1 cellular context compared by ENCODE assay signal in genomic region chr17:75109407-75110236, GRCh38.
A peak's percentile ranks its signal among the peaks of the same experiment; 100 is the strongest.
TF ChIP-seq lines count a peak whose summit lies in the region.

Gene ARMC7 (plus strand): TSS chr17:75109969. CDS start chr17:75110289, 320 bp downstream.

TF ChIP-seq in HEK293, 187 proteins besides CTCF, POLR2A, EP300 and RAD21 (continued from another document and continues in another):
- TF ChIP-seq SP7 (tag by site-specific recombination; IDR thresholded peaks at IDR 0.05): no peak
- TF ChIP-seq ZNF366 (tag by site-specific recombination; conservative IDR thresholded peaks at IDR 0.05): no peak
- TF ChIP-seq ZNF777 (tag by site-specific recombination; IDR thresholded peaks at IDR 0.05; ENCODE audit: borderline replicate concordance): no peak
- no peak for TF ChIP-seq ZBTB48 (tag by site-specific recombination; IDR thresholded peaks at IDR 0.05)
- no peak for TF ChIP-seq ZNF155 (tag by site-specific recombination; IDR thresholded peaks at IDR 0.05)
- TF ChIP-seq ZNF626 (tag by site-specific recombination; IDR thresholded peaks at IDR 0.05): no peak
- TF ChIP-seq GFI1B (tag by site-specific recombination; IDR thresholded peaks at IDR 0.05): peak; percentile 16; the same call in 1 of the 2 replicates
- peak; percentile 60; the same call in 1 of the 2 replicates for TF ChIP-seq ZBTB20 (tag by site-specific recombination; IDR thresholded peaks at IDR 0.05)
- TF ChIP-seq KLF1 (tag by site-specific recombination; IDR thresholded peaks at IDR 0.05): 0 out of 2 replicates have a peak, but pooled peaks have one; percentile 10
- TF ChIP-seq ZNF561 (tag by site-specific recombination; IDR thresholded peaks at IDR 0.05; ENCODE audit: borderline replicate concordance): peak; percentile 60; the same call in 1 of the 2 replicates
- TF ChIP-seq ZBTB26 (tag by site-specific recombination; optimal IDR thresholded peaks at IDR 0.05): peak; percentile 81
- no peak for TF ChIP-seq ZNF292 (tag by site-specific recombination; IDR thresholded peaks at IDR 0.05; ENCODE audit: borderline replicate concordance, low read depth)
- no peak for TF ChIP-seq ZNF624 (tag by site-specific recombination; IDR thresholded peaks at IDR 0.05)
- no peak for TF ChIP-seq ZNF221 (tag by site-specific recombination; IDR thresholded peaks at IDR 0.05; ENCODE audit: borderline replicate concordance)
- TF ChIP-seq ZNF76 (tag by site-specific recombination; IDR thresholded peaks at IDR 0.05; ENCODE audit: borderline replicate concordance, low read depth): 0 out of 2 replicates have a peak, but pooled peaks have one; percentile 26
- no peak for TF ChIP-seq ZNF530 (tag by site-specific recombination; IDR thresholded peaks at IDR 0.05; ENCODE audit: low read depth)
- 0 out of 2 replicates have a peak, but pooled peaks have one; percentile 14 for TF ChIP-seq ZNF2 (tag by site-specific recombination; IDR thresholded peaks at IDR 0.05)
- no peak for TF ChIP-seq RBAK (tag by site-specific recombination; IDR thresholded peaks at IDR 0.05)
- TF ChIP-seq PRDM10 (tag by site-specific recombination; IDR thresholded peaks at IDR 0.05): peak; percentile 72
- no peak for TF ChIP-seq ZNF792 (tag by site-specific recombination; IDR thresholded peaks at IDR 0.05)
- TF ChIP-seq ZNF692 (tag by site-specific recombination; IDR thresholded peaks at IDR 0.05): no peak
- TF ChIP-seq ZNF362 (tag by site-specific recombination; IDR thresholded peaks at IDR 0.05): no peak
- no peak for TF ChIP-seq ZNF394 (tag by site-specific recombination; IDR thresholded peaks at IDR 0.05; ENCODE audit: borderline replicate concordance)
- TF ChIP-seq ZNF133 (tag by site-specific recombination; IDR thresholded peaks at IDR 0.05): no peak
- TF ChIP-seq ZNF791 (tag by site-specific recombination; IDR thresholded peaks at IDR 0.05): no peak
- TF ChIP-seq, protein P1, sequence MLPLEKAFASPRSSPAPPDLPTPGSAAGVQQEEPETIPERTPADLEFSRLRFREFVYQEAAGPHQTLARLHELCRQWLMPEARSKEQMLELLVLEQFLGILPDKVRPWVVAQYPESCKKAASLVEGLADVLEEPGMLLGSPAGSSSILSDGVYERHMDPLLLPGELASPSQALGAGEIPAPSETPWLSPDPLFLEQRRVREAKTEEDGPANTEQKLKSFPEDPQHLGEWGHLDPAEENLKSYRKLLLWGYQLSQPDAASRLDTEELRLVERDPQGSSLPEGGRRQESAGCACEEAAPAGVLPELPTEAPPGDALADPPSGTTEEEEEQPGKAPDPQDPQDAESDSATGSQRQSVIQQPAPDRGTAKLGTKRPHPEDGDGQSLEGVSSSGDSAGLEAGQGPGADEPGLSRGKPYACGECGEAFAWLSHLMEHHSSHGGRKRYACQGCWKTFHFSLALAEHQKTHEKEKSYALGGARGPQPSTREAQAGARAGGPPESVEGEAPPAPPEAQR (tag by site-specific recombination; IDR thresholded peaks at IDR 0.05): no peak
- TF ChIP-seq ZNF140 (tag by site-specific recombination; IDR thresholded peaks at IDR 0.05): no peak
- no peak for TF ChIP-seq ZNF514 (tag by site-specific recombination; IDR thresholded peaks at IDR 0.05)
- TF ChIP-seq KLF7 (tag by site-specific recombination; IDR thresholded peaks at IDR 0.05; ENCODE audit: borderline replicate concordance): no peak
- no peak for TF ChIP-seq ZNF174 (tag by site-specific recombination; IDR thresholded peaks at IDR 0.05)
- no peak for TF ChIP-seq ZNF473 (tag by site-specific recombination; IDR thresholded peaks at IDR 0.05)
- TF ChIP-seq, protein P2, sequence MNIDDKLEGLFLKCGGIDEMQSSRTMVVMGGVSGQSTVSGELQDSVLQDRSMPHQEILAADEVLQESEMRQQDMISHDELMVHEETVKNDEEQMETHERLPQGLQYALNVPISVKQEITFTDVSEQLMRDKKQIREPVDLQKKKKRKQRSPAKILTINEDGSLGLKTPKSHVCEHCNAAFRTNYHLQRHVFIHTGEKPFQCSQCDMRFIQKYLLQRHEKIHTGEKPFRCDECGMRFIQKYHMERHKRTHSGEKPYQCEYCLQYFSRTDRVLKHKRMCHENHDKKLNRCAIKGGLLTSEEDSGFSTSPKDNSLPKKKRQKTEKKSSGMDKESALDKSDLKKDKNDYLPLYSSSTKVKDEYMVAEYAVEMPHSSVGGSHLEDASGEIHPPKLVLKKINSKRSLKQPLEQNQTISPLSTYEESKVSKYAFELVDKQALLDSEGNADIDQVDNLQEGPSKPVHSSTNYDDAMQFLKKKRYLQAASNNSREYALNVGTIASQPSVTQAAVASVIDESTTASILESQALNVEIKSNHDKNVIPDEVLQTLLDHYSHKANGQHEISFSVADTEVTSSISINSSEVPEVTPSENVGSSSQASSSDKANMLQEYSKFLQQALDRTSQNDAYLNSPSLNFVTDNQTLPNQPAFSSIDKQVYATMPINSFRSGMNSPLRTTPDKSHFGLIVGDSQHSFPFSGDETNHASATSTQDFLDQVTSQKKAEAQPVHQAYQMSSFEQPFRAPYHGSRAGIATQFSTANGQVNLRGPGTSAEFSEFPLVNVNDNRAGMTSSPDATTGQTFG (tag by site-specific recombination; IDR thresholded peaks at IDR 0.05; ENCODE audit: borderline replicate concordance): no peak
- TF ChIP-seq ZNF423 (tag by site-specific recombination; IDR thresholded peaks at IDR 0.05): no peak
- no peak for TF ChIP-seq ZNF350 (tag by site-specific recombination; IDR thresholded peaks at IDR 0.05)
- no peak for TF ChIP-seq ZFP3 (tag by site-specific recombination; IDR thresholded peaks at IDR 0.05; ENCODE audit: low read depth)
- TF ChIP-seq, protein P3, sequence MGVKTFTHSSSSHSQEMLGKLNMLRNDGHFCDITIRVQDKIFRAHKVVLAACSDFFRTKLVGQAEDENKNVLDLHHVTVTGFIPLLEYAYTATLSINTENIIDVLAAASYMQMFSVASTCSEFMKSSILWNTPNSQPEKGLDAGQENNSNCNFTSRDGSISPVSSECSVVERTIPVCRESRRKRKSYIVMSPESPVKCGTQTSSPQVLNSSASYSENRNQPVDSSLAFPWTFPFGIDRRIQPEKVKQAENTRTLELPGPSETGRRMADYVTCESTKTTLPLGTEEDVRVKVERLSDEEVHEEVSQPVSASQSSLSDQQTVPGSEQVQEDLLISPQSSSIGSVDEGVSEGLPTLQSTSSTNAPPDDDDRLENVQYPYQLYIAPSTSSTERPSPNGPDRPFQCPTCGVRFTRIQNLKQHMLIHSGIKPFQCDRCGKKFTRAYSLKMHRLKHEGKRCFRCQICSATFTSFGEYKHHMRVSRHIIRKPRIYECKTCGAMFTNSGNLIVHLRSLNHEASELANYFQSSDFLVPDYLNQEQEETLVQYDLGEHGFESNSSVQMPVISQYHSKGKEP (tag by site-specific recombination; IDR thresholded peaks at IDR 0.05): no peak
- no peak for TF ChIP-seq HOXD13 (CRISPR knock-in tag; IDR thresholded peaks at IDR 0.05; ENCODE audit: borderline replicate concordance)
- TF ChIP-seq ZNF138 (tag by site-specific recombination; IDR thresholded peaks at IDR 0.05; ENCODE audit: borderline replicate concordance): no peak
- no peak; the same call in 1 of the 2 replicates for TF ChIP-seq ZNF843 (tag by site-specific recombination; IDR thresholded peaks at IDR 0.05)
- no peak for TF ChIP-seq ZFP69B (tag by site-specific recombination; IDR thresholded peaks at IDR 0.05)
- TF ChIP-seq ZNF658 (tag by site-specific recombination; IDR thresholded peaks at IDR 0.05): no peak
- TF ChIP-seq MEIS1 (CRISPR knock-in tag; IDR thresholded peaks at IDR 0.05; ENCODE audit: borderline replicate concordance): no peak
- TF ChIP-seq ZNF488 (tag by site-specific recombination; IDR thresholded peaks at IDR 0.05): no peak
- no peak for TF ChIP-seq ZNF660 (tag by site-specific recombination; IDR thresholded peaks at IDR 0.05)
- TF ChIP-seq ZNF274 (IDR thresholded peaks at IDR 0.05; ENCODE audit: low read length): no peak
- no peak for TF ChIP-seq ZNF274 (tag by site-specific recombination; IDR thresholded peaks at IDR 0.05; ENCODE audit: borderline replicate concordance)
- no peak for TF ChIP-seq ZNF529 (tag by site-specific recombination; IDR thresholded peaks at IDR 0.05; ENCODE audit: insufficient replicate concordance)
- TF ChIP-seq ATF2 (tag by site-specific recombination; IDR thresholded peaks at IDR 0.05; ENCODE audit: low read depth): no peak
- TF ChIP-seq YY2 (tag by site-specific recombination; IDR thresholded peaks at IDR 0.05): no peak
- no peak for TF ChIP-seq ZBTB21 (tag by site-specific recombination; IDR thresholded peaks at IDR 0.05)
- TF ChIP-seq ZBTB7A (tag by site-specific recombination; IDR thresholded peaks at IDR 0.05; ENCODE audit: low read depth): no peak
- TF ChIP-seq ZNF24 (tag by site-specific recombination; IDR thresholded peaks at IDR 0.05): no peak
- TF ChIP-seq, protein P4, sequence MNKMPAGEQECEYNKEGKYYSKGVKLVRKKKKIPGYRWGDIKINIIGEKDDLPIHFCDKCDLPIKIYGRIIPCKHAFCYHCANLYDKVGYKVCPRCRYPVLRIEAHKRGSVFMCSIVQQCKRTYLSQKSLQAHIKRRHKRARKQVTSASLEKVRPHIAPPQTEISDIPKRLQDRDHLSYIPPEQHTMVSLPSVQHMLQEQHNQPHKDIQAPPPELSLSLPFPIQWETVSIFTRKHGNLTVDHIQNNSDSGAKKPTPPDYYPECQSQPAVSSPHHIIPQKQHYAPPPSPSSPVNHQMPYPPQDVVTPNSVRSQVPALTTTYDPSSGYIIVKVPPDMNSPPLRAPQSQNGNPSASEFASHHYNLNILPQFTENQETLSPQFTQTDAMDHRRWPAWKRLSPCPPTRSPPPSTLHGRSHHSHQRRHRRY (tag by site-specific recombination; IDR thresholded peaks at IDR 0.05): no peak
- TF ChIP-seq ZEB2 (tag by site-specific recombination; IDR thresholded peaks at IDR 0.05): peak; percentile 34; the same call in 1 of the 2 replicates
